8 cellular contexts compared by ENCODE assay signal in genomic region chr15:45635763-45636292, GRCh38. TPM values are rescaled to one million over a fixed set of nuclear protein-coding genes. Genes with fewer than 3 reads are reported as not detected.
A peak's percentile ranks its signal among the peaks of the same experiment; 100 is the strongest.
DNase-seq lines count a peak whose midpoint lies in the region; ATAC-seq and TF ChIP-seq lines count a peak whose summit lies in the region.

No MANE protein-coding gene starts in this region.

- H3K27ac ChIP-seq in BLaER1 (no peak overlapping the region), Karpas-422 (ENCODE audit: low read length) (no peak overlapping the region), coronary artery (peak overlapping the region; percentile 88 to 98)

- no peaks in the 10 kb centered on the region for H3K79me2 ChIP-seq in Karpas-422 (ENCODE audit: low read length)

- DNase-seq in Karpas-422 (no peak), coronary artery (ENCODE audit: low spot score) (no peak), nephron progenitor cell (no peak), NCI-H2029 treated with DMSO at 0.1 percent for 48 hours (lab: John Stamatoyannopoulos, UW) (no peak), SK-N-DZ (ENCODE audit: low spot score) (no peak)

- TF ChIP-seq CTCF in coronary artery (IDR thresholded peaks at IDR 0.05) (no peak), nephron progenitor cell (IDR thresholded peaks at IDR 0.05) (no peak)

- H2AFZ ChIP-seq in Karpas-422 (ENCODE audit: low read length), result no peak overlapping the region

- H3K9me2 ChIP-seq in Karpas-422 (replicated peaks; ENCODE audit: insufficient read depth, low read length), result no peaks in the 10 kb centered on the region

- peaks cover 17% of the 10 kb centered on the region for H3K27me3 ChIP-seq in BLaER1
- no peaks in the 10 kb centered on the region for H3K27me3 ChIP-seq in Karpas-422 (ENCODE audit: low read length)

- H4K20me1 ChIP-seq in BLaER1 (no peaks in the 10 kb centered on the region), Karpas-422 (ENCODE audit: insufficient read depth, low read depth, low read length) (no peaks in the 10 kb centered on the region)

- ATAC-seq in HG03280 (IDR thresholded peaks at IDR 0.05; ENCODE audit: unreplicated experiment), result no peak
- no peak for ATAC-seq in GM21717 (IDR thresholded peaks at IDR 0.05; ENCODE audit: unreplicated experiment)

- H3K36me3 ChIP-seq in BLaER1 (no peaks in the 10 kb centered on the region), Karpas-422 (ENCODE audit: insufficient read depth, low read length) (no peaks in the 10 kb centered on the region)

- H3K4me3 Mint-ChIP-seq in nephron progenitor cell, result peak overlapping the region; percentile 87

- no peak overlapping the region for H3K27ac Mint-ChIP-seq in nephron progenitor cell

- H3K9me3 ChIP-seq in BLaER1 (no peaks in the 10 kb centered on the region), Karpas-422 (ENCODE audit: low read length) (no peaks in the 10 kb centered on the region)

- H3K36me3 Mint-ChIP-seq in nephron progenitor cell (ENCODE audit: low read depth), result no peaks in the 10 kb centered on the region

- H3K4me2 ChIP-seq in BLaER1 (peak overlapping the region; percentile 97), Karpas-422 (ENCODE audit: low read depth, low read length, poor library complexity, severe bottlenecking) (peak overlapping the region; percentile 76)

- H3K4me3 ChIP-seq in BLaER1 (peak overlapping the region; percentile 76), Karpas-422 (ENCODE audit: low read length) (peak overlapping the region; percentile 62), coronary artery (peak overlapping the region; percentile 97)

- H3K9me3 Mint-ChIP-seq in nephron progenitor cell, result no peaks in the 10 kb centered on the region

- peaks cover 29% of the 10 kb centered on the region for H3K4me1 ChIP-seq in BLaER1
- peaks cover 3% of the 10 kb centered on the region; the same call in 1 of the 2 replicates for H3K4me1 ChIP-seq in Karpas-422 (ENCODE audit: low read length)

- peaks cover 79% of the 10 kb centered on the region for H3K27me3 Mint-ChIP-seq in nephron progenitor cell (ENCODE audit: low read depth, poor library complexity)

- H3K4me1 Mint-ChIP-seq in nephron progenitor cell, result peaks cover 17% of the 10 kb centered on the region

- peak overlapping the region; percentile 74; the same call in 1 of the 2 replicates for H3K9ac ChIP-seq in BLaER1
- 0 out of 2 replicates have a peak overlapping the region, but pooled peaks have one; percentile 59 for H3K9ac ChIP-seq in Karpas-422 (ENCODE audit: low read length)

RNA-seq across cellular contexts. Expression of gene SQOR, which starts 1.0 kb away (rescaled TPM):
- 2.1 and 3.5 TPM in 2 replicates for total RNA-seq in Karpas-422 (2014; rRNA removed; shearing (Covaris generic); ENCODE audit: low replicate concordance)
- 0.74 and 1.9 TPM in 2 replicates for polyA plus RNA-seq in SK-N-DZ (2014; cell fraction: cytosol; rRNA removed)
- polyA plus RNA-seq in SK-N-DZ (2014; cell fraction: nucleus; rRNA removed), result 0.30 and 0.92 TPM in 2 replicates

RNA-seq across cellular contexts. Expression of gene BLOC1S6, which starts 48.6 kb away (rescaled TPM):
- 62.7 and 77.1 TPM in 2 replicates for total RNA-seq in Karpas-422 (2014; rRNA removed; shearing (Covaris generic); ENCODE audit: low replicate concordance)
- polyA plus RNA-seq in SK-N-DZ (2014; cell fraction: cytosol; rRNA removed), result 82.0 and 88.4 TPM in 2 replicates
- 17.1 and 24.0 TPM in 2 replicates for polyA plus RNA-seq in SK-N-DZ (2014; cell fraction: nucleus; rRNA removed)

Comparison
In these comparisons a context has a peak if more than half of its experiments do, and no peak if none do; other contexts are left out.
1. H3K27ac ChIP-seq: peak in coronary artery (2 of 2); none in BLaER1 (single experiment) and Karpas-422 (single experiment).
2. Peak in every context shown above with its lines, with median percentiles within 50 percentile points of each other: H3K4me3 ChIP-seq.